Comparison of ENCODE assay signal across 21 cellular contexts in the genomic region with DNA sequence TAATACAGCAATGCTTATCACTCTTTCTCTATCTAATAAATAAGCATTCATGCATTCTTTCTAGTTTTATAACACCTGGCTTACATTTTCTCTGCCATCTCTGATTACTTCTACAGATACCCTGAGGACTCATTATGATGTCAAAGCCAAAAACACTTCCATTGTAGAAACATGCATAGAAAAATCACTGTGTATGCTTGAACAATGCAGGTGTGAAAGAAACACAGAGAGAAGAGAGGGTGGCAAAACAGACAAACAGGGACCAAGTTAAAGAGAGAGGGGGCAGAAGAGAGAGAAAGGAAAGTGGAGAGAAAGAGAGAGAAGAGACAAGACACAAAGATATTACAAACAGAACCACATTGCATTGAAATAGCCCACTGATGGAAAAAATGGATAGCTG. TPM values are rescaled to one million over a fixed set of nuclear protein-coding genes. Genes with fewer than 3 reads are reported as not detected.
"Had no signal": no experiment of that assay in that cellular context is flagged by ENCODE, and none has a peak within 500 bp of the region (broad histone marks: within the 10 kb centered on the region; RNA-seq: fewer than 3 reads in every experiment).

No MANE protein-coding gene starts in this region.

- H3K4me3 ChIP-seq: adrenal gland, coronary artery, heart right ventricle, ovary, prostate gland, thoracic aorta, vagina had no signal

- DNase-seq: activated CD4-positive, alpha-beta T cell treated with anti-CD3 and anti-CD28 coated beads for 4 hours; activated CD4-positive, alpha-beta T cell treated with anti-CD3 and anti-CD28 coated beads, Interleukin-2, amount 50 U/mL, for 48 hours; activated CD4-positive, CD25-positive, alpha-beta regulatory T cell; activated CD8-positive, alpha-beta memory T cell treated with anti-CD3 and anti-CD28 coated beads, Interleukin-2, amount 50 U/mL, for 48 hours; activated naive CD4-positive, alpha-beta T cell; activated T-cell treated with anti-CD3 and anti-CD28 coated beads, Interleukin-2, amount 50 U/mL, for 4 hours; adrenal gland; heart right ventricle; islet precursor cell; left cardiac atrium; midbrain; natural killer cell; ovary; stimulated activated CD4-positive, alpha-beta T cell treated with anti-CD3 and anti-CD28 coated beads, Interleukin-2, amount 100 ng/mL, for 48 hours; stimulated activated CD8-positive, alpha-beta memory T cell treated with anti-CD3 and anti-CD28 coated beads, Interleukin-4, amount 100 ng/mL, for 48 hours; stimulated activated naive B cell treated with anti-CD40 and anti-IgM and Interleukin-4, amounts not matched to agents 10 μg/mL and 1 μg/mL and 100 μg/mL, for 72 hours had no signal

- H3K9me3 ChIP-seq: adrenal gland, heart right ventricle, ovary, prostate gland, thoracic aorta, vagina had no signal

- H3K27ac ChIP-seq: adrenal gland, coronary artery, epithelial cell of prostate, heart right ventricle, ovary, prostate gland, thoracic aorta, vagina had no signal

- H3K36me3 ChIP-seq: adrenal gland, heart right ventricle, ovary, prostate gland, thoracic aorta, vagina had no signal

- H3K27me3 ChIP-seq: adrenal gland, ovary, vagina had no signal

RNA-seq across cellular contexts. Expression of gene MYT1L, which starts 4.4 kb away (rescaled TPM):
- polyA plus RNA-seq: heart right ventricle had no signal
